Comparison of ENCODE assay signal across 1 cellular context in genomic region chr17:19720631-19721426, GRCh38.
TF ChIP-seq lines count a peak whose summit lies in the region.

No MANE protein-coding gene starts in this region.

TF ChIP-seq in GM23338, 12 proteins besides CTCF, POLR2A, EP300 and RAD21 (continued from another document):
- TF ChIP-seq ZNF462 (CRISPR knock-in tag; IDR thresholded peaks at IDR 0.05) (no peak), ZNF331 (CRISPR knock-in tag; IDR thresholded peaks at IDR 0.05; ENCODE audit: low read depth) (no peak), JUNB (IDR thresholded peaks at IDR 0.05; ENCODE audit: unreplicated experiment) (no peak), ZNF114 (CRISPR knock-in tag; IDR thresholded peaks at IDR 0.05) (no peak), NANOG (IDR thresholded peaks at IDR 0.05; ENCODE audit: borderline replicate concordance) (no peak), ETS1 (IDR thresholded peaks at IDR 0.05) (no peak)
